ENCODE assay signal across 8 cellular contexts in genomic region chr14:92513204-92513965, GRCh38. TPM values are rescaled to one million over a fixed set of nuclear protein-coding genes. Genes with fewer than 3 reads are reported as not detected.
DNase-seq lines count a peak whose midpoint lies in the region; ATAC-seq and TF ChIP-seq lines count a peak whose summit lies in the region.

RIN3 (plus strand) TSS chr14:92513781; CDS start chr14:92513933, 152 bp downstream.

- H3K27me3 ChIP-seq in NT2/D1 (ENCODE audit: insufficient read depth, insufficient read length): peaks cover 38% of the 10 kb centered on the region
- H3K27me3 ChIP-seq in ovary: no peaks in the 10 kb centered on the region

- peak within 1 kb of the TSS; percentile 77 for H3K9ac ChIP-seq in NT2/D1 (ENCODE audit: insufficient read length, low read depth)

- 1 to 3% (median 2%) methylated on average over 39 to 79 of the region's 79 CpGs for WGBS in ovary, 3 donors

- no peak for TF ChIP-seq EP300 in ovary (IDR thresholded peaks at IDR 0.05)

- peak within 1 kb of the TSS; percentile 57 for H3K4me3 ChIP-seq in NT2/D1 (ENCODE audit: insufficient read length, low read depth)
- peak within 1 kb of the TSS; percentile 55 for H3K4me3 ChIP-seq in ovary

- peak within 1 kb of the TSS; percentile 76 to 77 for H3K27ac ChIP-seq in ovary

- ATAC-seq in GM18498 (IDR thresholded peaks at IDR 0.05; ENCODE audit: unreplicated experiment): peak; percentile 64
- peak; percentile 64 for ATAC-seq in HG02588 (IDR thresholded peaks at IDR 0.05; ENCODE audit: unreplicated experiment)
- ATAC-seq in Right ventricle myocardium superior (ENCODE audit: poor library complexity): peak; percentile 74

- H3K4me1 ChIP-seq in NT2/D1 (ENCODE audit: insufficient read depth, insufficient read length) (peaks cover 9% of the 10 kb centered on the region), ovary (ENCODE audit: insufficient read depth) (peaks cover 7% of the 10 kb centered on the region)

- DNase-seq in NT2/D1 (ENCODE audit: low read depth, low spot score) (no peak), Right ventricle myocardium superior (peak; percentile 79), ovary (peak in 4 of 5 donors; percentile 49 to 74 (median 54)), NCI-H345 (lab: John Stamatoyannopoulos, UW) (no peak), DMS153 (lab: John Stamatoyannopoulos, UW) (no peak)
- peak; percentile 39 for DNase-seq in activated naive CD4-positive, alpha-beta T cell treated with anti-CD3 and anti-CD28 coated beads, Interleukin-2, amount 50 U/mL, for 16 hours

- H3K9me3 ChIP-seq in NT2/D1 (ENCODE audit: insufficient read depth, low read length) (no peaks in the 10 kb centered on the region), ovary (no peaks in the 10 kb centered on the region)

- intact Hi-C loops in Right ventricle myocardium superior (cut with DNase I): no loop called here
- intact Hi-C loops in ovary (cut with DNase I): no loop called here

- H3K36me3 ChIP-seq in NT2/D1 (ENCODE audit: insufficient read depth, insufficient read length, low read length): no peaks in the 10 kb centered on the region
- H3K36me3 ChIP-seq in ovary: no peaks in the 10 kb centered on the region

- TF ChIP-seq CTCF in ovary (IDR thresholded peaks at IDR 0.05): no peak

- TF ChIP-seq POLR2A in ovary (IDR thresholded peaks at IDR 0.05): peak; percentile 30

RNA-seq across cellular contexts. Expression of gene RIN3, which starts in this region (rescaled TPM):
- total RNA-seq in Right ventricle myocardium superior: 11.0 TPM
- 10 to 100 TPM in 5 of 7 donors, 1 to 10 TPM in 2; 6.2 to 27.9 (median 17.0) TPM for total RNA-seq in ovary
- 1 to 10 TPM; 3.8 to 8.1 TPM for polyA plus RNA-seq in ovary

Comparison
In these comparisons a context has a peak if more than half of its experiments do, and no peak if none do; other contexts are left out.
1. DNase-seq: peak in activated naive CD4-positive, alpha-beta T cell treated with anti-CD3 and anti-CD28 coated beads, Interleukin-2, amount 50 U/mL, for 16 hours (single experiment), Right ventricle myocardium superior (single experiment) and ovary (4 of 5); none in NT2/D1 (single experiment), NCI-H345 (single experiment) and DMS153 (single experiment).
2. Peak in every context shown above with its lines, with median percentiles within 50 percentile points of each other: ATAC-seq.